24 cellular contexts compared by ENCODE assay signal in the genomic region with DNA sequence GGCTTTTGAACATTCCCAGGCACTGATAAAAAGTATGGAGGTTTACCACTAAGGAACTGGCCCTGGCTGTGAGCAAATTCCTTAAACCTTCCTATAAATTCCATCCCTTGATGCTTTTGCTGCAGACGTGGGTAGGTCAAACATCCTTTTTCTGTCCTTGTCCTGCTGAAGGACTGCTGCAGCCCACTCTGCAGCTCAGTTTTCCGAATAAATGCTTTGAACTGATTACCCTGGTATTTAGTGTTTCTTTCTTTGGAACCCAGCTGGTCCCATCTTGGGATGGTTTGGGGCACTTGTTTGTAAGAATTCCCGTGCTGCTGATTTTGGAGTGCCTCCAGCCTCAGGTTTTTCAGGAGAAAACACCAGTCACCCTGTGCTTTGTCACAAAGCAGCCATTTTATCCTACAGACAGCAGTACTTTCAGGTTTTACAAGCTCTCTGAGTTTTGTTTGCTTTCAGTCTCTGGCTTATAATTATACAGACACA.
DNase-seq lines count a peak whose midpoint lies in the region; ATAC-seq and TF ChIP-seq lines count a peak whose summit lies in the region.
"Had no signal": no experiment of that assay in that cellular context is flagged by ENCODE, and none has a peak within 500 bp of the region (broad histone marks: within the 10 kb centered on the region; RNA-seq: fewer than 3 reads in every experiment).

No MANE protein-coding gene starts in this region.

- no peaks in the 10 kb centered on the region for H3K36me3 ChIP-seq in mesendoderm (ENCODE audit: control insufficient read depth, insufficient read depth, low read length)
- no peaks in the 10 kb centered on the region for H3K36me3 ChIP-seq in smooth muscle cell (ENCODE audit: low read depth)
- H3K36me3 ChIP-seq: BE2C, colonic mucosa, esophagus squamous epithelium, lower lobe of right lung had no signal

- H2BK15ac ChIP-seq in mesendoderm (replicated peaks; ENCODE audit: low read depth): no peak overlapping the region

- peak overlapping the region; percentile 84 for H3K18ac ChIP-seq in mesendoderm (ENCODE audit: low read length)

- no peak overlapping the region for H2AK5ac ChIP-seq in mesendoderm (ENCODE audit: low read length)

- no peaks in the 10 kb centered on the region for H3K27me3 Mint-ChIP-seq in CD14-positive monocyte (ENCODE audit: low read depth in 3 of 3)
- H3K27me3 Mint-ChIP-seq in activated T-helper 17 cell treated with anti-CD3 and anti-CD28 coated beads, Interleukin-2, amount 50 U/mL, for 72 hours: no peaks in the 10 kb centered on the region
- H3K27me3 Mint-ChIP-seq: activated CD4-positive, alpha-beta T cell treated with anti-CD3 and anti-CD28 coated beads for 36 hours; stimulated activated naive B cell treated with anti-CD40 and anti-IgM and Interleukin-4, amounts not matched to agents 10 μg/mL and 1 μg/mL and 100 μg/mL, for 72 hours had no signal

- no peaks in the 10 kb centered on the region for H3K4me1 Mint-ChIP-seq in CD14-positive monocyte
- H3K4me1 Mint-ChIP-seq in activated T-helper 17 cell treated with anti-CD3 and anti-CD28 coated beads, Interleukin-2, amount 50 U/mL, for 72 hours: no peaks in the 10 kb centered on the region
- H3K4me1 Mint-ChIP-seq: activated CD4-positive, alpha-beta T cell treated with anti-CD3 and anti-CD28 coated beads for 36 hours; stimulated activated naive B cell treated with anti-CD40 and anti-IgM and Interleukin-4, amounts not matched to agents 10 μg/mL and 1 μg/mL and 100 μg/mL, for 72 hours had no signal

- in situ Hi-C loops in astrocyte of the cerebellum (cut with HindIII; ENCODE audit: low sequenced_read_pairs): no loop called here

- no peak overlapping the region for H3K4ac ChIP-seq in mesendoderm (ENCODE audit: low read depth, low read length)

- H4K5ac ChIP-seq in mesendoderm (ENCODE audit: low read length): no peak overlapping the region

- H3K79me1 ChIP-seq in mesendoderm (ENCODE audit: low read length): no peaks in the 10 kb centered on the region

- no peak overlapping the region for H2BK120ac ChIP-seq in mesendoderm (ENCODE audit: low read depth, low read length)

- H3K4me1 ChIP-seq in mesendoderm (ENCODE audit: control insufficient read depth, low read depth, low read length) (peaks cover 4% of the 10 kb centered on the region), smooth muscle cell (ENCODE audit: low read depth) (peaks cover 9% of the 10 kb centered on the region)
- H3K4me1 ChIP-seq: colonic mucosa, esophagus squamous epithelium, lower lobe of right lung had no signal

- no CpG with 5 or more reads among the region's 3 CpGs for WGBS in mesendoderm (ENCODE audit: extremely low coverage, insufficient coverage, low lambda C conversion rate)
- WGBS in smooth muscle cell (ENCODE audit: low lambda C conversion rate): 14% methylated on average over 3 of the region's 3 CpGs

- TF ChIP-seq CTCF in astrocyte of the cerebellum (IDR thresholded peaks at IDR 0.05; ENCODE audit: low read depth, low read length, missing control alignments) (no peak), smooth muscle cell (IDR thresholded peaks at IDR 0.05; ENCODE audit: borderline replicate concordance, insufficient read depth, poor library complexity, severe bottlenecking) (no peak), CD14-positive monocyte (IDR thresholded peaks at IDR 0.05) (no peak)

- H3K4me2 ChIP-seq in mesendoderm (ENCODE audit: low read length) (no peak overlapping the region), smooth muscle cell (peak overlapping the region; percentile 24)

- peak; percentile 60 for DNase-seq in NCI-H510A treated with DMSO at 0.1 percent for 48 hours (lab: John Stamatoyannopoulos, UW)
- DNase-seq in NCI-H510A (lab: John Stamatoyannopoulos, UW): no peak
- DNase-seq in astrocyte of the cerebellum (ENCODE audit: low read depth): peak; percentile 13
- peak; percentile 35 for DNase-seq in mesendoderm
- no peak for DNase-seq in smooth muscle cell (lab: John Stamatoyannopoulos, UW; ENCODE audit: unreplicated experiment)
- DNase-seq in left lobe of liver (ENCODE audit: low spot score): no peak
- DNase-seq in CD14-positive monocyte (ENCODE audit: low spot score): no peak
- DNase-seq: activated CD4-positive, alpha-beta T cell treated with anti-CD3 and anti-CD28 coated beads for 36 hours; activated naive CD4-positive, alpha-beta T cell; activated T-cell treated with anti-CD3 and anti-CD28 coated beads, Interleukin-2, amount 50 U/mL, for 4 hours; BE2C; colonic mucosa; DMS79 treated with DMSO at 0.1 percent for 48 hours; esophagus squamous epithelium; GOT3; hippocampal formation; lower lobe of right lung; NCI-H2107; NCI-H526 treated with DMSO at 0.1 percent for 48 hours; right cardiac atrium; RPMI8226; stimulated activated CD4-positive, alpha-beta T cell treated with anti-CD3 and anti-CD28 coated beads, Interleukin-4, amount 100 ng/mL, for 1 hour; stimulated activated naive B cell treated with anti-CD40 and anti-IgM and Interleukin-4, amounts not matched to agents 10 μg/mL and 1 μg/mL and 100 μg/mL, for 72 hours had no signal

- H3K79me2 ChIP-seq in mesendoderm (ENCODE audit: control insufficient read depth, insufficient read depth, low read length): no peaks in the 10 kb centered on the region
- H3K79me2 ChIP-seq in smooth muscle cell (ENCODE audit: low read depth): no peaks in the 10 kb centered on the region

- no peaks in the 10 kb centered on the region for H3K36me3 Mint-ChIP-seq in CD14-positive monocyte
- no peaks in the 10 kb centered on the region for H3K36me3 Mint-ChIP-seq in activated T-helper 17 cell treated with anti-CD3 and anti-CD28 coated beads, Interleukin-2, amount 50 U/mL, for 72 hours (ENCODE audit: low read depth)
- H3K36me3 Mint-ChIP-seq: stimulated activated naive B cell treated with anti-CD40 and anti-IgM and Interleukin-4, amounts not matched to agents 10 μg/mL and 1 μg/mL and 100 μg/mL, for 72 hours had no signal

- peak overlapping the region in 1 of 7 donors; percentile 36 for H3K27ac Mint-ChIP-seq in CD14-positive monocyte
- no peak overlapping the region for H3K27ac Mint-ChIP-seq in activated T-helper 17 cell treated with anti-CD3 and anti-CD28 coated beads, Interleukin-2, amount 50 U/mL, for 72 hours
- H3K27ac Mint-ChIP-seq: activated CD4-positive, alpha-beta T cell treated with anti-CD3 and anti-CD28 coated beads for 36 hours; stimulated activated naive B cell treated with anti-CD40 and anti-IgM and Interleukin-4, amounts not matched to agents 10 μg/mL and 1 μg/mL and 100 μg/mL, for 72 hours had no signal

- no peaks in the 10 kb centered on the region for H3K9me3 ChIP-seq in smooth muscle cell (replicated peaks; ENCODE audit: low read depth)
- H3K9me3 ChIP-seq: BE2C, colonic mucosa, esophagus squamous epithelium, lower lobe of right lung had no signal

- intact Hi-C loops in CD14-positive monocyte (cut with micrococcal nuclease): no loop called here

- ATAC-seq in left lobe of liver: no peak
- ATAC-seq in activated T-helper 17 cell treated with anti-CD3 and anti-CD28 coated beads, Interleukin-2, amount 50 U/mL, for 72 hours (replicated peaks): no peak
- ATAC-seq: activated CD4-positive, alpha-beta T cell treated with anti-CD3 and anti-CD28 coated beads for 36 hours; activated T-cell treated with anti-CD3 and anti-CD28 coated beads, Interleukin-2, amount 50 U/mL, for 4 hours; right cardiac atrium; stimulated activated naive B cell treated with anti-CD40 and anti-IgM and Interleukin-4, amounts not matched to agents 10 μg/mL and 1 μg/mL and 100 μg/mL, for 72 hours had no signal

- H3K4me3 Mint-ChIP-seq in CD14-positive monocyte: no peak overlapping the region
- H3K4me3 Mint-ChIP-seq in activated T-helper 17 cell treated with anti-CD3 and anti-CD28 coated beads, Interleukin-2, amount 50 U/mL, for 72 hours: no peak overlapping the region
- H3K4me3 Mint-ChIP-seq: activated CD4-positive, alpha-beta T cell treated with anti-CD3 and anti-CD28 coated beads for 36 hours; activated T-cell treated with anti-CD3 and anti-CD28 coated beads, Interleukin-2, amount 50 U/mL, for 4 hours; stimulated activated naive B cell treated with anti-CD40 and anti-IgM and Interleukin-4, amounts not matched to agents 10 μg/mL and 1 μg/mL and 100 μg/mL, for 72 hours had no signal

- no peak overlapping the region for H2AFZ ChIP-seq in smooth muscle cell (ENCODE audit: low read depth)

- H3K9ac ChIP-seq in mesendoderm (ENCODE audit: low read length): no peak overlapping the region
- no peak overlapping the region for H3K9ac ChIP-seq in smooth muscle cell (ENCODE audit: low read depth)

- H3K27me3 ChIP-seq in mesendoderm (ENCODE audit: insufficient read depth, low read length, poor library complexity): no peaks in the 10 kb centered on the region
- no peaks in the 10 kb centered on the region for H3K27me3 ChIP-seq in smooth muscle cell (ENCODE audit: low read depth)
- H3K27me3 ChIP-seq: BE2C, colonic mucosa, esophagus squamous epithelium had no signal

- peak overlapping the region; percentile 6 for H2BK5ac ChIP-seq in mesendoderm (ENCODE audit: low read length)

- no peak overlapping the region for H3K4me3 ChIP-seq in astrocyte of the cerebellum (ENCODE audit: low read depth, low read length)
- no peak overlapping the region for H3K4me3 ChIP-seq in mesendoderm (ENCODE audit: low read length)
- no peak overlapping the region for H3K4me3 ChIP-seq in smooth muscle cell
- H3K4me3 ChIP-seq: colonic mucosa, esophagus squamous epithelium, lower lobe of right lung had no signal

- H3K27ac ChIP-seq in mesendoderm (ENCODE audit: low read depth, low read length): peak overlapping the region; percentile 71
- no peak overlapping the region for H3K27ac ChIP-seq in smooth muscle cell (ENCODE audit: low read depth)
- H3K27ac ChIP-seq: colonic mucosa, esophagus squamous epithelium, lower lobe of right lung had no signal

- no peak overlapping the region for H3K23ac ChIP-seq in mesendoderm (ENCODE audit: low read length)

- H4K8ac ChIP-seq in mesendoderm (ENCODE audit: low read depth, low read length): no peak overlapping the region

- no peaks in the 10 kb centered on the region for H4K20me1 ChIP-seq in smooth muscle cell (ENCODE audit: low read depth)

- no peaks in the 10 kb centered on the region for H3F3A ChIP-seq in smooth muscle cell (ENCODE audit: low read depth)

- no peak overlapping the region for H3K56ac ChIP-seq in mesendoderm (ENCODE audit: low read length)

- H3K9me3 Mint-ChIP-seq in CD14-positive monocyte: peaks cover 0 to 1% (median 0%) of the 10 kb centered on the region in 7 donors
- H3K9me3 Mint-ChIP-seq in activated T-helper 17 cell treated with anti-CD3 and anti-CD28 coated beads, Interleukin-2, amount 50 U/mL, for 72 hours: peaks cover 8% of the 10 kb centered on the region

Comparison
In these comparisons a context has a peak if more than half of its experiments do, and no peak if none do; other contexts are left out.
1. DNase-seq: peak in NCI-H510A treated with DMSO at 0.1 percent for 48 hours (single experiment), astrocyte of the cerebellum (single experiment) and mesendoderm (single experiment); none in NCI-H510A (single experiment), smooth muscle cell (single experiment), left lobe of liver (single experiment) and CD14-positive monocyte (single experiment).